In genomic region chr12:104816845-104817503, GRCh38 we compare ENCODE assay signal across 24 cellular contexts.
DNase-seq lines count a peak whose midpoint lies in the region; ATAC-seq, FAIRE-seq and TF ChIP-seq lines count a peak whose summit lies in the region.
"Had no signal": no experiment of that assay in that cellular context is flagged by ENCODE, and none has a peak within 500 bp of the region (broad histone marks: within the 10 kb centered on the region; RNA-seq: fewer than 3 reads in every experiment).

No MANE protein-coding gene starts in this region.

- no peak for ATAC-seq in WTC11

- peaks cover 3% of the 10 kb centered on the region; the same call in 1 of the 2 replicates for H3K9me3 Mint-ChIP-seq in WTC11
- H3K9me3 Mint-ChIP-seq: CD4-positive, alpha-beta T cell had no signal

- peak; percentile 59 for DNase-seq in ELR (ENCODE audit: low read depth)
- no peak for DNase-seq in GM12891 (ENCODE audit: insufficient read length, low spot score)
- peak; percentile 35 for DNase-seq in NCI-H69 (lab: John Stamatoyannopoulos, UW)
- peak; percentile 48 for DNase-seq in epithelial cell of esophagus (ENCODE audit: low read depth)
- DNase-seq in stimulated activated naive CD4-positive, alpha-beta T cell treated with Interleukin-2 at 50 U/mL for 16 hours (lab: John Stamatoyannopoulos, UW), result no peak
- DNase-seq in NCI-H774 (lab: John Stamatoyannopoulos, UW), result no peak
- no peak for DNase-seq in hypothalamus (lab: John Stamatoyannopoulos, UW)
- no peak for DNase-seq in WTC11 (ENCODE audit: low spot score)
- DNase-seq: CD4-positive, alpha-beta T cell; COR-L47; DMS 273 treated with DMSO at 0.1 percent for 48 hours; DMS79 treated with DMSO at 0.1 percent for 48 hours; GDM1; H7; Karpas-422; MV-4-11; NCI-H1105 treated with DMSO at 0.1 percent for 48 hours; NCI-H187 treated with DMSO at 0.1 percent for 48 hours; NCI-H226; NCI-H524 treated with DMSO at 0.1 percent for 48 hours; SIG-M5; SK-N-SH had no signal

- no peaks in the 10 kb centered on the region; the same call in 1 of the 2 replicates for H3K27me3 Mint-ChIP-seq in WTC11 (ENCODE audit: low read depth)
- H3K27me3 Mint-ChIP-seq: CD4-positive, alpha-beta T cell; IgD-negative memory B cell had no signal

- no peak for TF ChIP-seq POLR2A in GM12891 (IDR thresholded peaks at IDR 0.05; ENCODE audit: low read depth, low read length)

- peak; percentile 52 for FAIRE-seq in GM12891 (lab: Jason Lieb, UNC)

- no peak for TF ChIP-seq CTCF in epithelial cell of esophagus (IDR thresholded peaks at IDR 0.05; ENCODE audit: insufficient read depth, low read depth, low read length, missing control alignments)
- TF ChIP-seq CTCF in WTC11 (IDR thresholded peaks at IDR 0.05), result no peak

- no peak overlapping the region for H3K4me3 ChIP-seq in epithelial cell of esophagus (ENCODE audit: low read length)
- H3K4me3 ChIP-seq: BLaER1 had no signal

- no peak overlapping the region for H3K27ac Mint-ChIP-seq in WTC11
- H3K27ac Mint-ChIP-seq: CD4-positive, alpha-beta T cell; IgD-negative memory B cell had no signal

- CTCF ChIA-PET in WTC11 (lab: Charles Lee), result interaction anchor here (0.9 kb wide), 1 partner anchor 11 kb away, joined by 3 read pairs; no protein-coding TSS in a partner anchor

- no peak overlapping the region for H3K4me3 Mint-ChIP-seq in WTC11
- H3K4me3 Mint-ChIP-seq: CD4-positive, alpha-beta T cell had no signal

- no peaks in the 10 kb centered on the region for H3K4me1 Mint-ChIP-seq in WTC11

- POLR2A ChIA-PET in WTC11 (lab: Charles Lee), result no interaction called here

- H3K36me3 Mint-ChIP-seq in WTC11, result no peaks in the 10 kb centered on the region

TF ChIP-seq in GM12891, 5 proteins besides CTCF, POLR2A, EP300 and RAD21:
- TF ChIP-seq SPI1 (IDR thresholded peaks at IDR 0.05; ENCODE audit: low read depth, low read length) (no peak), PAX5 (IDR thresholded peaks at IDR 0.05; ENCODE audit: insufficient read depth, low read length, severe bottlenecking) (no peak), POU2F2 (IDR thresholded peaks at IDR 0.05; ENCODE audit: low read depth, low read length) (no peak), TAF1 (IDR thresholded peaks at IDR 0.05; ENCODE audit: low read depth, low read length) (no peak), POLR2AphosphoS5 (IDR thresholded peaks at IDR 0.05; ENCODE audit: low read depth, low read length) (no peak)

TF ChIP-seq in WTC11, 78 proteins besides CTCF, POLR2A, EP300 and RAD21:
- TF ChIP-seq ZNF423 (CRISPR knock-in tag; IDR thresholded peaks at IDR 0.05) (no peak), ZNF281 (CRISPR knock-in tag; IDR thresholded peaks at IDR 0.05) (no peak)

Comparison
In these comparisons a context has a peak if more than half of its experiments do, and no peak if none do; other contexts are left out.
1. DNase-seq: peak in ELR (single experiment), NCI-H69 (single experiment) and epithelial cell of esophagus (single experiment); none in GM12891 (single experiment), stimulated activated naive CD4-positive, alpha-beta T cell treated with Interleukin-2 at 50 U/mL for 16 hours (single experiment), NCI-H774 (single experiment), hypothalamus (0 of 51) and WTC11 (single experiment).